Comparison of ENCODE assay signal across 32 cellular contexts in genomic region chr3:11776346-11776745, GRCh38.
"Had no signal": no experiment of that assay in that cellular context is flagged by ENCODE, and none has a peak within 500 bp of the region (broad histone marks: within the 10 kb centered on the region; RNA-seq: fewer than 3 reads in every experiment).

No MANE protein-coding gene starts in this region.

- H3K27ac Mint-ChIP-seq: activated CD4-positive, alpha-beta memory T cell treated with anti-CD3 and anti-CD28 coated beads for 36 hours; activated CD4-positive, alpha-beta T cell treated with anti-CD3 and anti-CD28 coated beads, Interleukin-2, amount 10 ng/mL, durations not matched to agents 24 days and 14 days; activated naive CD4-positive, alpha-beta T cell treated with anti-CD3 and anti-CD28 coated beads, Interleukin-2, amount 10 ng/mL, durations not matched to agents 7 days and 5 days; activated naive CD8-positive, alpha-beta T cell treated with anti-CD3 and anti-CD28 coated beads, Interleukin-2, amount 10 ng/mL, durations not matched to agents 7 days and 5 days; activated T-helper 1 cell treated with anti-CD3 and anti-CD28 coated beads, Interleukin-12 subunit alpha, Interleukin-12 subunit beta, Interleukin-2, Interleukin-4 antibody, amounts not matched to agents 30 ng/mL and 10 ng/mL and 1 ng/mL, durations not matched to agents 14 hours and 24 hours and 36 hours; brain; natural killer cell treated with Interleukin-12 subunit alpha and Interleukin-12 subunit beta and Interleukin-15 and Interleukin-18, amount 100 ng/mL, for 72 hours; progenitor cell of endocrine pancreas; stimulated activated effector memory CD8-positive, alpha-beta T cell treated with anti-CD3 and anti-CD28 coated beads, Interleukin-12 subunit alpha, Interleukin-12 subunit beta, amount 100 ng/mL, for 72 hours; stimulated activated naive CD8-positive, alpha-beta T cell treated with anti-CD3 and anti-CD28 coated beads, Interleukin-15, Interleukin-2, amounts not matched to agents 100 ng/mL and 50 ng/mL, for 24 hours; T-helper 17 cell had no signal

- H3K9me3 ChIP-seq: ascending aorta, esophagus muscularis mucosa, left lung, mucosa of descending colon, ovary, thoracic aorta, upper lobe of left lung, vagina had no signal

- DNase-seq: activated CD4-positive, alpha-beta memory T cell treated with anti-CD3 and anti-CD28 coated beads for 36 hours; activated CD4-positive, alpha-beta T cell treated with anti-CD3 and anti-CD28 coated beads, Interleukin-2, amount 10 ng/mL, durations not matched to agents 24 days and 14 days; activated CD8-positive, alpha-beta memory T cell treated with anti-CD3 and anti-CD28 coated beads, Interleukin-2, amount 50 U/mL, for 4 hours; activated gamma-delta T cell; activated naive CD4-positive, alpha-beta T cell treated with anti-CD3 and anti-CD28 coated beads, Interleukin-2, amount 10 ng/mL, durations not matched to agents 7 days and 5 days; activated naive CD8-positive, alpha-beta T cell treated with anti-CD3 and anti-CD28 coated beads, Interleukin-2, amount 10 ng/mL, durations not matched to agents 7 days and 5 days; activated T-cell treated with anti-CD3 and anti-CD28 coated beads, Interleukin-2, amount 50 U/mL, for 1 hour; central memory CD4-positive, alpha-beta T cell; left lung; mucosa of descending colon; ovary; stimulated activated CD4-positive, alpha-beta T cell treated with anti-CD3 and anti-CD28 coated beads, Interleukin-4, amount 100 ng/mL, for 24 hours; T-helper 17 cell; T1000; upper lobe of left lung; WERI-Rb-1 had no signal

- H3K27ac ChIP-seq: ascending aorta, esophagus muscularis mucosa, left lung, ovary, thoracic aorta, upper lobe of left lung, vagina, WERI-Rb-1 had no signal

- H3K36me3 Mint-ChIP-seq: natural killer cell treated with Interleukin-12 subunit alpha and Interleukin-12 subunit beta and Interleukin-15 and Interleukin-18, amount 100 ng/mL, for 72 hours; stimulated activated effector memory CD8-positive, alpha-beta T cell treated with anti-CD3 and anti-CD28 coated beads, Interleukin-12 subunit alpha, Interleukin-12 subunit beta, amount 100 ng/mL, for 72 hours had no signal

- H3K9me3 Mint-ChIP-seq: activated CD4-positive, alpha-beta memory T cell treated with anti-CD3 and anti-CD28 coated beads for 36 hours; activated CD4-positive, alpha-beta T cell treated with anti-CD3 and anti-CD28 coated beads, Interleukin-2, amount 10 ng/mL, durations not matched to agents 24 days and 14 days; activated naive CD4-positive, alpha-beta T cell treated with anti-CD3 and anti-CD28 coated beads, Interleukin-2, amount 10 ng/mL, durations not matched to agents 7 days and 5 days; activated T-helper 1 cell treated with anti-CD3 and anti-CD28 coated beads, Interleukin-12 subunit alpha, Interleukin-12 subunit beta, Interleukin-2, Interleukin-4 antibody, amounts not matched to agents 30 ng/mL and 10 ng/mL and 1 ng/mL, durations not matched to agents 14 hours and 24 hours and 36 hours; natural killer cell treated with Interleukin-12 subunit alpha and Interleukin-12 subunit beta and Interleukin-15 and Interleukin-18, amount 100 ng/mL, for 72 hours; stimulated activated effector memory CD8-positive, alpha-beta T cell treated with anti-CD3 and anti-CD28 coated beads, Interleukin-12 subunit alpha, Interleukin-12 subunit beta, amount 100 ng/mL, for 72 hours; stimulated activated naive CD8-positive, alpha-beta T cell treated with anti-CD3 and anti-CD28 coated beads, Interleukin-15, Interleukin-2, amounts not matched to agents 100 ng/mL and 50 ng/mL, for 24 hours had no signal

- H3K4me3 ChIP-seq: ascending aorta, esophagus muscularis mucosa, left lung, lung, mucosa of descending colon, ovary, skin epidermis, thoracic aorta, upper lobe of left lung, vagina had no signal

- ATAC-seq: activated CD4-positive, CD25-positive, alpha-beta regulatory T cell treated with anti-CD3 and anti-CD28 coated beads, Interleukin-2, amount 50 U/mL, for 24 hours; left lung; mucosa of descending colon; natural killer cell treated with Interleukin-12 subunit alpha and Interleukin-12 subunit beta and Interleukin-15 and Interleukin-18, amount 100 ng/mL, for 72 hours; sciatic nerve; stimulated activated effector memory CD8-positive, alpha-beta T cell treated with anti-CD3 and anti-CD28 coated beads, Interleukin-12 subunit alpha, Interleukin-12 subunit beta, amount 100 ng/mL, for 72 hours; T-helper 17 cell had no signal

- H3K4me1 ChIP-seq: ascending aorta, left lung, upper lobe of left lung had no signal

- H3K36me3 ChIP-seq: ascending aorta, left lung, ovary, thoracic aorta, vagina, WERI-Rb-1 had no signal

- H3K27me3 Mint-ChIP-seq: activated CD4-positive, alpha-beta memory T cell treated with anti-CD3 and anti-CD28 coated beads for 36 hours; activated CD4-positive, alpha-beta T cell treated with anti-CD3 and anti-CD28 coated beads, Interleukin-2, amount 10 ng/mL, durations not matched to agents 24 days and 14 days; activated naive CD4-positive, alpha-beta T cell treated with anti-CD3 and anti-CD28 coated beads, Interleukin-2, amount 10 ng/mL, durations not matched to agents 7 days and 5 days; activated naive CD8-positive, alpha-beta T cell treated with anti-CD3 and anti-CD28 coated beads, Interleukin-2, amount 10 ng/mL, durations not matched to agents 7 days and 5 days; natural killer cell treated with Interleukin-12 subunit alpha and Interleukin-12 subunit beta and Interleukin-15 and Interleukin-18, amount 100 ng/mL, for 72 hours; progenitor cell of endocrine pancreas; stimulated activated naive CD8-positive, alpha-beta T cell treated with anti-CD3 and anti-CD28 coated beads, Interleukin-15, Interleukin-2, amounts not matched to agents 100 ng/mL and 50 ng/mL, for 24 hours; T-helper 17 cell had no signal

- H3K4me1 Mint-ChIP-seq: T-helper 17 cell had no signal

- FAIRE-seq: endothelial cell of umbilical vein, frontal cortex had no signal

- H3K4me3 Mint-ChIP-seq: activated CD4-positive, alpha-beta memory T cell treated with anti-CD3 and anti-CD28 coated beads for 36 hours; activated CD4-positive, alpha-beta T cell treated with anti-CD3 and anti-CD28 coated beads, Interleukin-2, amount 10 ng/mL, durations not matched to agents 24 days and 14 days; activated naive CD4-positive, alpha-beta T cell treated with anti-CD3 and anti-CD28 coated beads, Interleukin-2, amount 10 ng/mL, durations not matched to agents 7 days and 5 days; activated naive CD8-positive, alpha-beta T cell treated with anti-CD3 and anti-CD28 coated beads, Interleukin-2, amount 10 ng/mL, durations not matched to agents 7 days and 5 days; activated T-helper 1 cell treated with anti-CD3 and anti-CD28 coated beads, Interleukin-12 subunit alpha, Interleukin-12 subunit beta, Interleukin-2, Interleukin-4 antibody, amounts not matched to agents 30 ng/mL and 10 ng/mL and 1 ng/mL, durations not matched to agents 14 hours and 24 hours and 36 hours; brain; natural killer cell treated with Interleukin-12 subunit alpha and Interleukin-12 subunit beta and Interleukin-15 and Interleukin-18, amount 100 ng/mL, for 72 hours; stimulated activated effector memory CD8-positive, alpha-beta T cell treated with anti-CD3 and anti-CD28 coated beads, Interleukin-12 subunit alpha, Interleukin-12 subunit beta, amount 100 ng/mL, for 72 hours; stimulated activated naive CD8-positive, alpha-beta T cell treated with anti-CD3 and anti-CD28 coated beads, Interleukin-15, Interleukin-2, amounts not matched to agents 100 ng/mL and 50 ng/mL, for 24 hours; T-helper 17 cell had no signal

- H3K27me3 ChIP-seq: ascending aorta, esophagus muscularis mucosa, left lung, ovary, upper lobe of left lung, vagina had no signal
